Comparison of ENCODE assay signal across 31 cellular contexts in genomic region chr20:1029980-1030379, GRCh38. TPM values are rescaled to one million over a fixed set of nuclear protein-coding genes. Genes with fewer than 3 reads are reported as not detected.
"Had no signal": no experiment of that assay in that cellular context is flagged by ENCODE, and none has a peak within 500 bp of the region (broad histone marks: within the 10 kb centered on the region; RNA-seq: fewer than 3 reads in every experiment).

No MANE protein-coding gene starts in this region.

- H3K9me3 ChIP-seq: left lung, lower lobe of right lung, ovary, right atrium auricular region, right lobe of liver, tibial nerve, uterus had no signal

- DNase-seq: kidney; left colon; left lung; lower lobe of right lung; mammary epithelial cell; mesenchymal stem cell; naive thymus-derived CD8-positive, alpha-beta T cell; ovary; right lobe of liver; stimulated activated CD4-positive, alpha-beta T cell treated with anti-CD3 and anti-CD28 coated beads, Interleukin-1b, Interleukin-23, amount 100 ng/mL, for 48 hours; stimulated activated CD4-positive, alpha-beta T cell treated with anti-CD3 and anti-CD28 coated beads, Interleukin-2, amount 100 ng/mL, for 48 hours; stimulated activated CD4-positive, alpha-beta T cell treated with anti-CD3 and anti-CD28 coated beads, Interleukin-4, amount 100 ng/mL, for 4 hours; stimulated activated CD8-positive, alpha-beta memory T cell treated with anti-CD3 and anti-CD28 coated beads, Interleukin-4, amount 100 ng/mL, for 48 hours; stimulated activated naive CD4-positive, alpha-beta T cell treated with Interleukin-2 at 50 U/mL for 16 hours; stimulated activated naive CD8-positive, alpha-beta T cell treated with anti-CD3 and anti-CD28 coated beads, Interleukin-15, amount 100 ng/mL, for 72 hours; substantia nigra; uterus had no signal

- H3K27ac ChIP-seq: left lung, lower lobe of right lung, ovary, right atrium auricular region, right lobe of liver, tibial nerve, uterus had no signal

- H3K4me1 Mint-ChIP-seq: nephron; neural crest cell; stimulated activated naive CD8-positive, alpha-beta T cell treated with anti-CD3 and anti-CD28 coated beads, Interleukin-15, amount 100 ng/mL, for 72 hours had no signal

- ATAC-seq: left colon; left lung; lower lobe of right lung; naive thymus-derived CD8-positive, alpha-beta T cell; right lobe of liver; stimulated activated memory B cell treated with anti-CD40 and anti-IgM and Interleukin-4, amounts not matched to agents 10 μg/mL and 1 μg/mL and 100 μg/mL, for 72 hours; stimulated activated naive CD8-positive, alpha-beta T cell treated with anti-CD3 and anti-CD28 coated beads, Interleukin-15, amount 100 ng/mL, for 72 hours had no signal

- H3K4me2 ChIP-seq: smooth muscle cell had no signal

- H3K36me3 Mint-ChIP-seq: stimulated activated memory B cell treated with anti-CD40 and anti-IgM and Interleukin-4, amounts not matched to agents 10 μg/mL and 1 μg/mL and 100 μg/mL, for 72 hours; type B pancreatic cell had no signal

- H3K4me3 Mint-ChIP-seq: naive thymus-derived CD8-positive, alpha-beta T cell; nephron; neural crest cell; stimulated activated memory B cell treated with anti-CD40 and anti-IgM and Interleukin-4, amounts not matched to agents 10 μg/mL and 1 μg/mL and 100 μg/mL, for 72 hours; stimulated activated naive CD8-positive, alpha-beta T cell treated with anti-CD3 and anti-CD28 coated beads, Interleukin-15, amount 100 ng/mL, for 72 hours; type B pancreatic cell had no signal

- H3K27me3 ChIP-seq: ovary, right atrium auricular region, right lobe of liver, tibial nerve, uterus had no signal

- H3K27me3 Mint-ChIP-seq: progenitor cell of endocrine pancreas, type B pancreatic cell had no signal

- H3K9me3 Mint-ChIP-seq: naive thymus-derived CD8-positive, alpha-beta T cell; nephron; neural crest cell; stimulated activated naive CD8-positive, alpha-beta T cell treated with anti-CD3 and anti-CD28 coated beads, Interleukin-15, amount 100 ng/mL, for 72 hours; type B pancreatic cell had no signal

- H3K27ac Mint-ChIP-seq: naive thymus-derived CD8-positive, alpha-beta T cell; nephron; progenitor cell of endocrine pancreas; stimulated activated memory B cell treated with anti-CD40 and anti-IgM and Interleukin-4, amounts not matched to agents 10 μg/mL and 1 μg/mL and 100 μg/mL, for 72 hours; type B pancreatic cell had no signal

- H3K4me1 ChIP-seq: left lung, lower lobe of right lung, right atrium auricular region, right lobe of liver, tibial nerve, uterus had no signal

RNA-seq across cellular contexts. Expression of gene RSPO4, which starts 27.9 kb away (rescaled TPM):
- total RNA-seq: liver, mammary epithelial cell, neural crest cell, omental fat pad, pulmonary artery endothelial cell, skeletal muscle tissue, temporal lobe, ureter had no signal
